ENCODE assay signal across 8 cellular contexts in genomic region chr12:32754101-32754500, GRCh38. TPM values are rescaled to one million over a fixed set of nuclear protein-coding genes. Genes with fewer than 3 reads are reported as not detected.
DNase-seq lines count a peak whose midpoint lies in the region; ATAC-seq and TF ChIP-seq lines count a peak whose summit lies in the region.

No MANE protein-coding gene starts in this region.

- H3K36me3 Mint-ChIP-seq in activated T-helper 1 cell treated with anti-CD3 and anti-CD28 coated beads, Interleukin-12 subunit alpha, Interleukin-12 subunit beta, Interleukin-2, Interleukin-4 antibody, amounts not matched to agents 30 ng/mL and 10 ng/mL and 1 ng/mL, durations not matched to agents 14 hours and 24 hours and 36 hours (ENCODE audit: low read depth): peaks cover 35% of the 10 kb centered on the region
- H3K36me3 Mint-ChIP-seq in type B pancreatic cell: peaks cover 16% of the 10 kb centered on the region

- H3K4me1 Mint-ChIP-seq in activated T-helper 1 cell treated with anti-CD3 and anti-CD28 coated beads, Interleukin-12 subunit alpha, Interleukin-12 subunit beta, Interleukin-2, Interleukin-4 antibody, amounts not matched to agents 30 ng/mL and 10 ng/mL and 1 ng/mL, durations not matched to agents 14 hours and 24 hours and 36 hours (ENCODE audit: low read depth): peaks cover 33% of the 10 kb centered on the region
- H3K4me1 Mint-ChIP-seq in type B pancreatic cell (ENCODE audit: unreplicated experiment): peaks cover 13% of the 10 kb centered on the region

- no peaks in the 10 kb centered on the region for H3K9me3 ChIP-seq in heart left ventricle
- no peaks in the 10 kb centered on the region for H3K9me3 ChIP-seq in iPS-18c (ENCODE audit: control insufficient read depth, insufficient read depth, low read length)

- DNase-seq in heart left ventricle: no peak
- no peak for DNase-seq in cardiac septum (ENCODE audit: low spot score)
- no peak for DNase-seq in activated T-helper 1 cell treated with anti-CD3 and anti-CD28 coated beads, Interleukin-12 subunit alpha, Interleukin-12 subunit beta, Interleukin-2, Interleukin-4 antibody, amounts not matched to agents 30 ng/mL and 10 ng/mL and 1 ng/mL, durations not matched to agents 14 hours and 24 hours and 36 hours (ENCODE audit: low spot score)
- DNase-seq in type B pancreatic cell (ENCODE audit: extremely low spot score, unreplicated experiment): no peak
- no peak for DNase-seq in NCI-H146 (lab: John Stamatoyannopoulos, UW)

- H3K27me3 ChIP-seq in heart left ventricle: no peaks in the 10 kb centered on the region

- peak overlapping the region in 9 of 12 donors; percentile 71 to 98 (median 83) for H3K4me3 ChIP-seq in heart left ventricle
- H3K4me3 ChIP-seq in iPS-18c (ENCODE audit: insufficient read depth, low read depth, low read length): peak overlapping the region; percentile 97

- TF ChIP-seq CTCF in heart left ventricle (IDR thresholded peaks at IDR 0.05) (no peak), type B pancreatic cell (conservative IDR thresholded peaks at IDR 0.05) (no peak)

- peaks cover 5 to 28% (median 16%) of the 10 kb centered on the region in 12 donors for H3K4me1 ChIP-seq in heart left ventricle

- ATAC-seq in heart left ventricle (no peak), HG02571 (IDR thresholded peaks at IDR 0.05; ENCODE audit: unreplicated experiment) (no peak), GM18519 (IDR thresholded peaks at IDR 0.05; ENCODE audit: low FRiP score, unreplicated experiment) (no peak)

- H3K27ac ChIP-seq in heart left ventricle: peak overlapping the region in 4 of 12 donors; percentile 89 to 95 (median 94)

- intact Hi-C loops in heart left ventricle (cut with DNase I) (loop anchor here in 1 of 10 donors (10.0 kb wide), 1 partner anchor 389 kb away; no protein-coding TSS in a partner anchor), cardiac septum (cut with DNase I) (loop anchor here (10.0 kb wide), 1 partner anchor 851 kb away; no protein-coding TSS in a partner anchor)
- intact Hi-C loops in activated T-helper 1 cell treated with anti-CD3 and anti-CD28 coated beads, Interleukin-12 subunit alpha, Interleukin-12 subunit beta, Interleukin-2, Interleukin-4 antibody, amounts not matched to agents 30 ng/mL and 10 ng/mL and 1 ng/mL, durations not matched to agents 14 hours and 24 hours and 36 hours (cut with micrococcal nuclease): loop anchor here (2.0 kb wide), 2 partner anchors 47 to 647 kb away; partner anchors contain the start of gene BICD1

- H3K9me3 Mint-ChIP-seq in activated T-helper 1 cell treated with anti-CD3 and anti-CD28 coated beads, Interleukin-12 subunit alpha, Interleukin-12 subunit beta, Interleukin-2, Interleukin-4 antibody, amounts not matched to agents 30 ng/mL and 10 ng/mL and 1 ng/mL, durations not matched to agents 14 hours and 24 hours and 36 hours: no peaks in the 10 kb centered on the region
- H3K9me3 Mint-ChIP-seq in type B pancreatic cell: no peaks in the 10 kb centered on the region

- peaks cover 0 to 51% (median 48%) of the 10 kb centered on the region in 9 donors for H3K36me3 ChIP-seq in heart left ventricle

- TF ChIP-seq POLR2A in heart left ventricle (IDR thresholded peaks at IDR 0.05): no peak

- H3K27me3 Mint-ChIP-seq in activated T-helper 1 cell treated with anti-CD3 and anti-CD28 coated beads, Interleukin-12 subunit alpha, Interleukin-12 subunit beta, Interleukin-2, Interleukin-4 antibody, amounts not matched to agents 30 ng/mL and 10 ng/mL and 1 ng/mL, durations not matched to agents 14 hours and 24 hours and 36 hours (ENCODE audit: insufficient read depth): no peaks in the 10 kb centered on the region
- H3K27me3 Mint-ChIP-seq in type B pancreatic cell: no peaks in the 10 kb centered on the region

- peak overlapping the region; percentile 88 for H3K4me3 Mint-ChIP-seq in activated T-helper 1 cell treated with anti-CD3 and anti-CD28 coated beads, Interleukin-12 subunit alpha, Interleukin-12 subunit beta, Interleukin-2, Interleukin-4 antibody, amounts not matched to agents 30 ng/mL and 10 ng/mL and 1 ng/mL, durations not matched to agents 14 hours and 24 hours and 36 hours
- peak overlapping the region; percentile 87 for H3K4me3 Mint-ChIP-seq in type B pancreatic cell

- H3K27ac Mint-ChIP-seq in activated T-helper 1 cell treated with anti-CD3 and anti-CD28 coated beads, Interleukin-12 subunit alpha, Interleukin-12 subunit beta, Interleukin-2, Interleukin-4 antibody, amounts not matched to agents 30 ng/mL and 10 ng/mL and 1 ng/mL, durations not matched to agents 14 hours and 24 hours and 36 hours: peak overlapping the region; percentile 81
- H3K27ac Mint-ChIP-seq in type B pancreatic cell: peak overlapping the region; percentile 98

- 41 to 63% (median 48%) methylated on average over 2 of the region's 2 CpGs for WGBS in heart left ventricle, 4 donors

RNA-seq across cellular contexts. Expression of gene YARS2, which starts 1.6 kb away (rescaled TPM):
- total RNA-seq in heart left ventricle (10 to 100 TPM in 7 of 9 donors, 1 to 10 TPM in 2; 7.7 to 19.4 (median 14.2) TPM), cardiac septum (11.6 TPM), type B pancreatic cell (ENCODE audit: low replicate concordance) (23.6 and 31.4 TPM in 2 replicates)
- 10 to 100 TPM; 11.0 to 20.6 TPM for polyA plus RNA-seq in heart left ventricle
- 28.2 and 31.1 TPM in 2 replicates for total RNA-seq in activated T-helper 1 cell treated with anti-CD3 and anti-CD28 coated beads, Interleukin-12 subunit alpha, Interleukin-12 subunit beta, Interleukin-2, Interleukin-4 antibody, amounts not matched to agents 30 ng/mL and 10 ng/mL and 1 ng/mL, durations not matched to agents 14 hours and 24 hours and 36 hours
